Comparison of ENCODE assay signal across 20 cellular contexts in genomic region chr4:74608151-74608949, GRCh38.
DNase-seq lines count a peak whose midpoint lies in the region; TF ChIP-seq lines count a peak whose summit lies in the region.
"Had no signal": no experiment of that assay in that cellular context is flagged by ENCODE, and none has a peak within 500 bp of the region (broad histone marks: within the 10 kb centered on the region; RNA-seq: fewer than 3 reads in every experiment).

No MANE protein-coding gene starts in this region.

- no peak overlapping the region for H3K4me3 ChIP-seq in GM23248
- no peak overlapping the region for H3K4me3 ChIP-seq in fibroblast of pulmonary artery (replicated peaks; ENCODE audit: low read depth, low read length)
- no peak overlapping the region for H3K4me3 ChIP-seq in trophoblast cell (ENCODE audit: low read depth, low read length)
- no peak overlapping the region for H3K4me3 ChIP-seq in testis
- H3K4me3 ChIP-seq: adrenal gland, left ventricle myocardium inferior, Peyer's patch, prostate gland, vagina had no signal

- H2AFZ ChIP-seq in GM23248 (no peak overlapping the region), trophoblast cell (ENCODE audit: insufficient read depth, low read length, poor library complexity) (no peak overlapping the region)

- H4K91ac ChIP-seq in trophoblast cell (ENCODE audit: low read depth, low read length), result no peak overlapping the region

- no peaks in the 10 kb centered on the region for H3K9me2 ChIP-seq in GM23248 (ENCODE audit: insufficient read depth)

- H3F3A ChIP-seq in GM23248 (ENCODE audit: insufficient read depth), result 0 out of 2 replicates have a peak, but pooled peaks cover 8% of the 10 kb centered on the region

- H3K9ac ChIP-seq in GM23248, result no peak overlapping the region
- no peak overlapping the region for H3K9ac ChIP-seq in trophoblast cell (ENCODE audit: low read length)

- no peaks in the 10 kb centered on the region for H3K79me2 ChIP-seq in GM23248 (ENCODE audit: insufficient read depth)
- no peaks in the 10 kb centered on the region for H3K79me2 ChIP-seq in trophoblast cell (ENCODE audit: control insufficient read depth, insufficient read depth, low read length, poor library complexity)

- H2BK120ac ChIP-seq in trophoblast cell (ENCODE audit: insufficient read depth, low read length, poor library complexity), result no peak overlapping the region

- 56 to 76% methylated on average over 2 of the region's 2 CpGs for WGBS in GM23248 (ENCODE audit: low coverage in 1 of 2, low lambda C conversion rate in 2 of 2, missing lambda C conversion rate in 2 of 2), 2 experiments
- no CpG with 5 or more reads among the region's 2 CpGs for WGBS in trophoblast cell (ENCODE audit: extremely low coverage, insufficient coverage, insufficient read length)
- 85 to 87% methylated on average over 2 of the region's 2 CpGs for WGBS in testis, 2 donors

- no peak overlapping the region for H3K14ac ChIP-seq in trophoblast cell (ENCODE audit: low read length)

- CTCF ChIA-PET in RWPE1 (lab: Yijun Ruan, JAX), result no interaction called here

- no peak overlapping the region for H3K4me2 ChIP-seq in GM23248 (ENCODE audit: unreplicated experiment)
- H3K4me2 ChIP-seq in trophoblast cell (ENCODE audit: low read length), result no peak overlapping the region

- intact Hi-C loops in testis (cut with DNase I; ENCODE audit: low total_unique reads), result no loop called here

- H4K12ac ChIP-seq in trophoblast cell (ENCODE audit: low read depth, low read length), result no peak overlapping the region

- H3K4ac ChIP-seq in trophoblast cell (ENCODE audit: low read depth, low read length), result no peak overlapping the region

- H2BK12ac ChIP-seq in trophoblast cell (ENCODE audit: low read length), result no peak overlapping the region

- TF ChIP-seq POLR2A in testis (IDR thresholded peaks at IDR 0.05), result no peak

- no peak overlapping the region for H4K8ac ChIP-seq in trophoblast cell (ENCODE audit: low read depth, low read length)

- H3K27me3 ChIP-seq in GM23248 (replicated peaks; ENCODE audit: insufficient read depth) (0 out of 2 replicates have a peak, but pooled peaks cover 3% of the 10 kb centered on the region), trophoblast cell (ENCODE audit: insufficient read depth, low read length) (no peaks in the 10 kb centered on the region), testis (no peaks in the 10 kb centered on the region)
- H3K27me3 ChIP-seq: adrenal gland, Peyer's patch, vagina had no signal

- in situ Hi-C loops in GM23248 (cut with MboI), result no loop called here

- H3K18ac ChIP-seq in trophoblast cell (ENCODE audit: low read length), result no peak overlapping the region

- TF ChIP-seq CTCF in RWPE1 (conservative IDR thresholded peaks at IDR 0.05; ENCODE audit: low read depth), result no peak
- no peak for TF ChIP-seq CTCF in fibroblast of pulmonary artery (IDR thresholded peaks at IDR 0.05; ENCODE audit: low read length, missing control alignments)
- no peak for TF ChIP-seq CTCF in testis (IDR thresholded peaks at IDR 0.05)

- no peak overlapping the region for H2BK5ac ChIP-seq in trophoblast cell (ENCODE audit: low read depth, low read length, poor library complexity)

- no peaks in the 10 kb centered on the region for H4K20me1 ChIP-seq in GM23248 (ENCODE audit: insufficient read depth)

- H3K23ac ChIP-seq in trophoblast cell (ENCODE audit: low read length), result no peak overlapping the region

- H3K27ac ChIP-seq in GM23248 (no peak overlapping the region), RWPE1 (no peak overlapping the region), trophoblast cell (ENCODE audit: low read depth, low read length) (no peak overlapping the region), testis (no peak overlapping the region)
- H3K27ac ChIP-seq: adrenal gland, left ventricle myocardium inferior, Peyer's patch, prostate gland, vagina had no signal

- POLR2A ChIA-PET in RWPE1 (lab: Yijun Ruan, JAX; ENCODE audit: low non-redundant PET), result no interaction called here

- no peaks in the 10 kb centered on the region for H3K4me1 ChIP-seq in GM23248 (ENCODE audit: insufficient read depth)
- H3K4me1 ChIP-seq in trophoblast cell (ENCODE audit: control insufficient read depth in 1 of 2, insufficient read depth in 2 of 2, low read length in 2 of 2), result no peaks in the 10 kb centered on the region
- no peaks in the 10 kb centered on the region for H3K4me1 ChIP-seq in testis
- H3K4me1 ChIP-seq: adrenal gland, Peyer's patch, prostate gland, vagina had no signal

- DNase-seq in GM23248, result peak; percentile 72
- peak; percentile 57 for DNase-seq in RWPE1 (ENCODE audit: low spot score)
- DNase-seq in fibroblast of pulmonary artery (ENCODE audit: low read depth), result peak; percentile 69
- DNase-seq in trophoblast cell, result peak; percentile 68 to 89
- DNase-seq in mucosa of gallbladder (ENCODE audit: low spot score), result no peak
- DNase-seq in stimulated activated CD8-positive, alpha-beta memory T cell treated with anti-CD3 and anti-CD28 coated beads, Interleukin-4, amount 100 ng/mL, for 48 hours, result no peak
- DNase-seq in SIG-M5 treated with dmso at 0.1 percent for 504 hours (lab: John Stamatoyannopoulos, UW; ENCODE audit: unreplicated experiment), result no peak
- no peak for DNase-seq in testis
- DNase-seq: activated CD8-positive, alpha-beta memory T cell treated with anti-CD3 and anti-CD28 coated beads for 24 hours; adrenal gland; left ventricle myocardium inferior; MM.1S; NCI-H2029; NCI-H748 treated with DMSO at 0.1 percent for 48 hours; Peyer's patch; stimulated activated CD4-positive, alpha-beta T cell treated with anti-CD3 and anti-CD28 coated beads, Interleukin-12 subunit alpha, Interleukin-12 subunit beta, amount 100 ng/mL, for 4 hours; stimulated activated naive CD4-positive, alpha-beta T cell treated with Interleukin-2 at 50 U/mL for 16 hours; T-cell had no signal

- H3K36me3 ChIP-seq in GM23248 (ENCODE audit: low read depth), result no peaks in the 10 kb centered on the region
- no peaks in the 10 kb centered on the region for H3K36me3 ChIP-seq in trophoblast cell (ENCODE audit: control insufficient read depth in 1 of 2, insufficient read depth in 2 of 2, low read length in 2 of 2)
- H3K36me3 ChIP-seq in testis (ENCODE audit: low read depth, missing control alignments), result no peaks in the 10 kb centered on the region
- H3K36me3 ChIP-seq: adrenal gland, left ventricle myocardium inferior, Peyer's patch, prostate gland, vagina had no signal

- H3K9me3 ChIP-seq in GM23248 (ENCODE audit: low read depth) (no peaks in the 10 kb centered on the region), trophoblast cell (ENCODE audit: insufficient read depth, low read depth, low read length) (no peaks in the 10 kb centered on the region), testis (no peaks in the 10 kb centered on the region)
- H3K9me3 ChIP-seq: adrenal gland, left ventricle myocardium inferior, Peyer's patch, prostate gland, vagina had no signal

- no peaks in the 10 kb centered on the region for H3K79me1 ChIP-seq in trophoblast cell (ENCODE audit: low read length)

- no peak overlapping the region for H2AK5ac ChIP-seq in trophoblast cell (ENCODE audit: low read length)

Comparison
In these comparisons a context has a peak if more than half of its experiments do, and no peak if none do; other contexts are left out.
1. DNase-seq: peak in GM23248 (single experiment), RWPE1 (single experiment), fibroblast of pulmonary artery (single experiment) and trophoblast cell (2 of 2); none in mucosa of gallbladder (single experiment), stimulated activated CD8-positive, alpha-beta memory T cell treated with anti-CD3 and anti-CD28 coated beads, Interleukin-4, amount 100 ng/mL, for 48 hours (single experiment), SIG-M5 treated with dmso at 0.1 percent for 504 hours (single experiment) and testis (single experiment).